15 cellular contexts compared by ENCODE assay signal in the genomic region with DNA sequence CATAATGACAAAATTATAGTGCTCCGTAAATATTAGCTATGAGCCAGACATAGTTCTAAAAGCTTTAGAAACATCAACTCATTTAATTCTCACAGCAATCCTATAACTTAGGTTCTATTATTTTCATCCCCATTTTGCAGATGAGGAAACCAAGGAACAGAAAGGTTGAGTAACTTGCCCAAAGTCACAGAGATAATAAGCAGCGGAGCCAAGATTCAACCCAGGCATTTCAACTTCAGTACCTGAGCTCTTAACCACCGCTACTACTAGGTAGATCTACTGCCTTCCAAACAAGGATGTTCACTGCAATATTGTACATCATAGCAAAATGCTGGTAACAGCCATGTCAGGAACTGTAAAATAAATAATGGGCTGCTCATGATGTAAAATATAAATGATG. TPM values are rescaled to one million over a fixed set of nuclear protein-coding genes. Genes with fewer than 3 reads are reported as not detected.
A peak's percentile ranks its signal among the peaks of the same experiment; 100 is the strongest.
DNase-seq lines count a peak whose midpoint lies in the region; ATAC-seq and TF ChIP-seq lines count a peak whose summit lies in the region.
"Had no signal": no experiment of that assay in that cellular context is flagged by ENCODE, and none has a peak within 500 bp of the region (broad histone marks: within the 10 kb centered on the region; RNA-seq: fewer than 3 reads in every experiment).

No MANE protein-coding gene starts in this region.

- H2AK5ac ChIP-seq in neuronal stem cell (ENCODE audit: low read depth, low read length) = no peak overlapping the region

- no peak overlapping the region for H2BK15ac ChIP-seq in neuronal stem cell (ENCODE audit: low read length)

- no peak overlapping the region for H2BK120ac ChIP-seq in neuronal stem cell (ENCODE audit: low read depth, low read length)

- WGBS in spleen, 5 donors = 41 to 60% (median 42%) methylated on average over 3 of the region's 3 CpGs
- 90% methylated on average over 3 of the region's 3 CpGs for WGBS in esophagus muscularis mucosa
- no CpG with 5 or more reads among the region's 3 CpGs for WGBS in neuronal stem cell (ENCODE audit: extremely low coverage in 2 of 2, insufficient read length in 2 of 2, insufficient replicate concordance in 1 of 2), 2 donors

- H3K4me1 Mint-ChIP-seq in T-helper 1 cell treated with Interleukin-12 subunit alpha and Interleukin-12 subunit beta and Interleukin-4 antibody, amounts not matched to agents 30 μg/mL and 1 μg/mL, for 36 hours (ENCODE audit: low read depth) = peaks cover 72% of the 10 kb centered on the region
- H3K4me1 Mint-ChIP-seq in IgD-negative memory B cell = peaks cover 52 to 63% (median 58%) of the 10 kb centered on the region in 3 donors
- peaks cover 83% of the 10 kb centered on the region for H3K4me1 Mint-ChIP-seq in activated naive CD8-positive, alpha-beta T cell treated with anti-CD3 and anti-CD28 coated beads, Interleukin-2, amount 50 U/mL, for 24 hours

- TF ChIP-seq POLR2A in spleen (IDR thresholded peaks at IDR 0.05) = no peak
- no peak for TF ChIP-seq POLR2A in esophagus muscularis mucosa (IDR thresholded peaks at IDR 0.05; ENCODE audit: low read depth)

- no peak overlapping the region for H2BK12ac ChIP-seq in neuronal stem cell (ENCODE audit: low read length)

- peaks cover 43% of the 10 kb centered on the region for H3K36me3 Mint-ChIP-seq in T-helper 1 cell treated with Interleukin-12 subunit alpha and Interleukin-12 subunit beta and Interleukin-4 antibody, amounts not matched to agents 30 μg/mL and 1 μg/mL, for 36 hours (ENCODE audit: low read depth)
- H3K36me3 Mint-ChIP-seq in IgD-negative memory B cell = peaks cover 6% of the 10 kb centered on the region
- H3K36me3 Mint-ChIP-seq in activated naive CD8-positive, alpha-beta T cell treated with anti-CD3 and anti-CD28 coated beads, Interleukin-2, amount 50 U/mL, for 24 hours (ENCODE audit: low read depth) = peaks cover 25% of the 10 kb centered on the region

- TF ChIP-seq CTCF in spleen (IDR thresholded peaks at IDR 0.05 in 8 of 11, conservative IDR thresholded peaks at IDR 0.05 in 3 of 11) (no peak), esophagus muscularis mucosa (IDR thresholded peaks at IDR 0.05) (no peak)

- no peak overlapping the region for H2BK5ac ChIP-seq in neuronal stem cell (ENCODE audit: low read length)

- no peaks in the 10 kb centered on the region for H3K9me3 Mint-ChIP-seq in T-helper 1 cell treated with Interleukin-12 subunit alpha and Interleukin-12 subunit beta and Interleukin-4 antibody, amounts not matched to agents 30 μg/mL and 1 μg/mL, for 36 hours
- H3K9me3 Mint-ChIP-seq in IgD-negative memory B cell = no peaks in the 10 kb centered on the region
- H3K9me3 Mint-ChIP-seq in activated naive CD8-positive, alpha-beta T cell treated with anti-CD3 and anti-CD28 coated beads, Interleukin-2, amount 50 U/mL, for 24 hours = no peaks in the 10 kb centered on the region

- peak overlapping the region; percentile 80 for H3K27ac Mint-ChIP-seq in T-helper 1 cell treated with Interleukin-12 subunit alpha and Interleukin-12 subunit beta and Interleukin-4 antibody, amounts not matched to agents 30 μg/mL and 1 μg/mL, for 36 hours
- H3K27ac Mint-ChIP-seq in IgD-negative memory B cell = peak overlapping the region; percentile 85 to 95 (median 92)
- H3K27ac Mint-ChIP-seq in activated naive CD8-positive, alpha-beta T cell treated with anti-CD3 and anti-CD28 coated beads, Interleukin-2, amount 50 U/mL, for 24 hours = peak overlapping the region; percentile 93

- ATAC-seq in activated naive CD8-positive, alpha-beta T cell treated with anti-CD3 and anti-CD28 coated beads, Interleukin-2, amount 50 U/mL, for 24 hours = no peak

- no peak for TF ChIP-seq EP300 in esophagus muscularis mucosa (IDR thresholded peaks at IDR 0.05)

- H3K4ac ChIP-seq in neuronal stem cell (ENCODE audit: low read length) = no peak overlapping the region

- H3K14ac ChIP-seq in neuronal stem cell (ENCODE audit: low read length) = no peak overlapping the region

- no peaks in the 10 kb centered on the region for H3K9me3 ChIP-seq in spleen
- H3K9me3 ChIP-seq in esophagus muscularis mucosa = no peaks in the 10 kb centered on the region
- H3K9me3 ChIP-seq in neuronal stem cell (replicated peaks in 1 of 2; ENCODE audit: control insufficient read depth in 2 of 2, insufficient read depth in 1 of 2, low read depth in 1 of 2, low read length in 2 of 2) = no peaks in the 10 kb centered on the region

- no peak overlapping the region for H3K18ac ChIP-seq in neuronal stem cell (ENCODE audit: low read length)

- H3K4me3 ChIP-seq in spleen (peak overlapping the region; percentile 39 to 69 (median 47)), esophagus muscularis mucosa (peak overlapping the region in 2 of 4 donors; percentile 16 to 43), neuronal stem cell (ENCODE audit: low read length in 2 of 2) (no peak overlapping the region)

- H3K27ac ChIP-seq in spleen (peak overlapping the region in 7 of 8 donors; percentile 92 to 98 (median 94)), esophagus muscularis mucosa (replicated peaks in 1 of 4) (no peak overlapping the region), neuronal stem cell (replicated peaks; ENCODE audit: low read length) (no peak overlapping the region)
- H3K27ac ChIP-seq: 22Rv1 had no signal

- no peak overlapping the region for H2AFZ ChIP-seq in neuronal stem cell (ENCODE audit: low read length)

- H3K4me3 Mint-ChIP-seq in T-helper 1 cell treated with Interleukin-12 subunit alpha and Interleukin-12 subunit beta and Interleukin-4 antibody, amounts not matched to agents 30 μg/mL and 1 μg/mL, for 36 hours = peak overlapping the region; percentile 89
- H3K4me3 Mint-ChIP-seq in IgD-negative memory B cell = peak overlapping the region; percentile 83 to 99 (median 92)
- H3K4me3 Mint-ChIP-seq in activated naive CD8-positive, alpha-beta T cell treated with anti-CD3 and anti-CD28 coated beads, Interleukin-2, amount 50 U/mL, for 24 hours = peak overlapping the region; percentile 91

- no peaks in the 10 kb centered on the region for H3K27me3 Mint-ChIP-seq in T-helper 1 cell treated with Interleukin-12 subunit alpha and Interleukin-12 subunit beta and Interleukin-4 antibody, amounts not matched to agents 30 μg/mL and 1 μg/mL, for 36 hours (ENCODE audit: low read depth)
- no peaks in the 10 kb centered on the region for H3K27me3 Mint-ChIP-seq in IgD-negative memory B cell
- H3K27me3 Mint-ChIP-seq in activated naive CD8-positive, alpha-beta T cell treated with anti-CD3 and anti-CD28 coated beads, Interleukin-2, amount 50 U/mL, for 24 hours = no peaks in the 10 kb centered on the region

- H4K8ac ChIP-seq in neuronal stem cell (ENCODE audit: low read depth, low read length) = no peak overlapping the region

- intact Hi-C loops in spleen (cut with DNase I; ENCODE audit: low total_unique reads) (loop anchor here (10.0 kb wide), 1 partner anchor 76 kb away; no protein-coding TSS in a partner anchor), esophagus muscularis mucosa (cut with DNase I) (no loop called here)

- peaks cover 0 to 14% (median 0%) of the 10 kb centered on the region in 6 donors for H3K36me3 ChIP-seq in spleen
- H3K36me3 ChIP-seq in esophagus muscularis mucosa = no peaks in the 10 kb centered on the region
- H3K36me3 ChIP-seq in neuronal stem cell (replicated peaks in 1 of 2; ENCODE audit: control insufficient read depth in 2 of 2, insufficient read depth in 2 of 2, low read length in 2 of 2) = no peaks in the 10 kb centered on the region

- no peaks in the 10 kb centered on the region for H3K27me3 ChIP-seq in spleen (replicated peaks in 1 of 7)
- no peaks in the 10 kb centered on the region for H3K27me3 ChIP-seq in esophagus muscularis mucosa
- no peaks in the 10 kb centered on the region for H3K27me3 ChIP-seq in neuronal stem cell (ENCODE audit: control insufficient read depth in 3 of 3, insufficient read depth in 3 of 3, low read depth in 1 of 3, low read length in 3 of 3)

- no peak overlapping the region for H3K23ac ChIP-seq in neuronal stem cell (ENCODE audit: low read depth, low read length, poor library complexity)

- no peak overlapping the region for H4K91ac ChIP-seq in neuronal stem cell (ENCODE audit: low read depth, low read length, poor library complexity)

- DNase-seq in T-helper 1 cell (no peak), spleen (no peak), esophagus muscularis mucosa (ENCODE audit: extremely low spot score) (no peak), COLO829 (ENCODE audit: low spot score) (no peak), neuronal stem cell (ENCODE audit: low spot score) (no peak)
- no peak for DNase-seq in activated naive CD8-positive, alpha-beta T cell treated with anti-CD3 and anti-CD28 coated beads, Interleukin-2, amount 50 U/mL, for 24 hours
- DNase-seq: activated CD4-positive, alpha-beta T cell treated with anti-CD3 and anti-CD28 coated beads, Interleukin-2, amount 50 U/mL, for 1 hour; anterior cingulate cortex; DMS53; effector CD4-positive, alpha-beta T cell; NCI-H1930; NCI-H774 had no signal

- H3K4me1 ChIP-seq in spleen = peaks cover 55 to 91% (median 81%) of the 10 kb centered on the region in 6 donors
- peaks cover 39 to 58% (median 49%) of the 10 kb centered on the region in 4 donors for H3K4me1 ChIP-seq in esophagus muscularis mucosa
- H3K4me1 ChIP-seq in neuronal stem cell (ENCODE audit: control insufficient read depth in 2 of 2, insufficient read depth in 1 of 2, low read depth in 1 of 2, low read length in 2 of 2) = no peaks in the 10 kb centered on the region

- H3K9ac ChIP-seq in neuronal stem cell (ENCODE audit: low read depth, low read length, poor library complexity) = no peak overlapping the region

- no peak overlapping the region for H3K4me2 ChIP-seq in neuronal stem cell (ENCODE audit: insufficient read depth, low read length, poor library complexity, severe bottlenecking)

- no peaks in the 10 kb centered on the region for H3K79me1 ChIP-seq in neuronal stem cell (ENCODE audit: low read depth, low read length)

RNA-seq across cellular contexts. Expression of gene ELF1, which starts 39.9 kb away (rescaled TPM):
- 148 TPM for polyA plus RNA-seq in IgD-negative memory B cell
- total RNA-seq in spleen = 100 to 1,000 TPM; 107 to 146 (median 124) TPM
- 10 to 100 TPM; 18.0 to 33.7 (median 28.3) TPM for polyA plus RNA-seq in spleen
- total RNA-seq in esophagus muscularis mucosa = 10 to 100 TPM; 66.9 to 96.2 (median 72.1) TPM
- 11.2 TPM for polyA plus RNA-seq in neuronal stem cell (2013, experiment 1 of 2)
- polyA plus RNA-seq in neuronal stem cell (2013, experiment 2 of 2) = 10.3 TPM

Comparison
In these comparisons a context has a peak if more than half of its experiments do, and no peak if none do; other contexts are left out.
1. H3K27ac ChIP-seq: peak in spleen (7 of 8); none in esophagus muscularis mucosa (0 of 4) and neuronal stem cell (single experiment).
2. H3K4me3 ChIP-seq: peak in spleen (8 of 8); none in neuronal stem cell (0 of 2).
3. Peak in every context shown above with its lines, with median percentiles within 50 percentile points of each other: H3K27ac Mint-ChIP-seq and H3K4me3 Mint-ChIP-seq.